14 cellular contexts compared by ENCODE assay signal in the genomic region with DNA sequence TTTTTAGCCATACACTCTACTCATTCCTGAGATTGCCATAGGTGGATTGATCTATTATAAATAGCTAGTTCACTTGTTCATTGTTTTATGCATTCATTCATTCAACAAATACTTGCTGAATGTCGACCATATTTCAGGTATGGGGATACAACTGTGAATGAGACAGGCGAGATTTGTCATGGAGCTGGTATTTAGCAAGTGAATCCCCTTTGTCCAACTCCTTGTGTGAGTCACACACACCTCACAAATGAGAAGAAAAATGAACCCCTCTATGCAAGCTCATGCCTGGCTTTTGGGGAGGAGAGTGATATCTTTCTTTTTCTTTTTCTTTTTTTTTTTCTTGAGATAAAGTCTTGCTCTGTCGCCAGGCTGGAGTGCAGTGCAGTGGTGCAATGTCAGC.
"Had no signal": no experiment of that assay in that cellular context is flagged by ENCODE, and none has a peak within 500 bp of the region (broad histone marks: within the 10 kb centered on the region; RNA-seq: fewer than 3 reads in every experiment).

No MANE protein-coding gene starts in this region.

- H3K4me3 Mint-ChIP-seq: activated CD4-positive, alpha-beta memory T cell treated with anti-CD3 and anti-CD28 coated beads for 36 hours; activated naive CD4-positive, alpha-beta T cell treated with anti-CD3 and anti-CD28 coated beads for 36 hours; dendritic cell treated with granulocyte-macrophage colony-stimulating factor and Interleukin-4, amounts not matched to agents 40 ng/mL and 50 ng/mL, for 4 days; endodermal cell had no signal

- H3K27me3 Mint-ChIP-seq: activated CD4-positive, alpha-beta memory T cell treated with anti-CD3 and anti-CD28 coated beads for 36 hours had no signal

- ATAC-seq: left colon; naive thymus-derived CD4-positive, alpha-beta T cell had no signal

- DNase-seq: activated CD4-positive, alpha-beta memory T cell treated with anti-CD3 and anti-CD28 coated beads for 36 hours; activated CD4-positive, CD25-positive, alpha-beta regulatory T cell treated with anti-CD3 and anti-CD28 coated beads, Interleukin-2, amount 50 U/mL, for 72 hours; activated naive CD4-positive, alpha-beta T cell treated with anti-CD3 and anti-CD28 coated beads for 36 hours; adrenal gland; left colon; naive thymus-derived CD4-positive, alpha-beta T cell; stimulated activated naive CD4-positive, alpha-beta T cell had no signal

- H3K27ac Mint-ChIP-seq: activated naive CD4-positive, alpha-beta T cell treated with anti-CD3 and anti-CD28 coated beads for 36 hours; endodermal cell; type B pancreatic cell had no signal

- H3K27me3 ChIP-seq: adrenal gland, right atrium auricular region had no signal

- H3K27ac ChIP-seq: esophagus muscularis mucosa, right atrium auricular region had no signal

- H3K36me3 Mint-ChIP-seq: activated CD4-positive, alpha-beta memory T cell treated with anti-CD3 and anti-CD28 coated beads for 36 hours; type B pancreatic cell had no signal

- H3K4me3 ChIP-seq: adrenal gland, esophagus muscularis mucosa, lung, right atrium auricular region, smooth muscle cell had no signal

- H3K9me3 Mint-ChIP-seq: activated CD4-positive, alpha-beta memory T cell treated with anti-CD3 and anti-CD28 coated beads for 36 hours; activated naive CD4-positive, alpha-beta T cell treated with anti-CD3 and anti-CD28 coated beads for 36 hours; dendritic cell treated with granulocyte-macrophage colony-stimulating factor and Interleukin-4, amounts not matched to agents 40 ng/mL and 50 ng/mL, for 4 days; endodermal cell; type B pancreatic cell had no signal
